13 cellular contexts compared by ENCODE assay signal in genomic region chr22:40383905-40384304, GRCh38. TPM values are rescaled to one million over a fixed set of nuclear protein-coding genes. Genes with fewer than 3 reads are reported as not detected.
DNase-seq lines count a peak whose midpoint lies in the region; ATAC-seq, FAIRE-seq and TF ChIP-seq lines count a peak whose summit lies in the region.
"Had no signal": no experiment of that assay in that cellular context is flagged by ENCODE, and none has a peak within 500 bp of the region (broad histone marks: within the 10 kb centered on the region; RNA-seq: fewer than 3 reads in every experiment).

No MANE protein-coding gene starts in this region.

- peak; percentile 20 for DNase-seq in AG09319 (ENCODE audit: extremely low read depth, low read depth)
- DNase-seq in GM12891 (ENCODE audit: insufficient read length, low spot score) = no peak
- no peak for DNase-seq in activated naive CD8-positive, alpha-beta T cell treated with anti-CD3 and anti-CD28 coated beads, Interleukin-2, amount 10 ng/mL, durations not matched to agents 7 days and 5 days
- peak; percentile 82 for DNase-seq in mesenchymal stem cell
- no peak for DNase-seq in AG08396 (ENCODE audit: low spot score)
- DNase-seq in NCI-H187 treated with DMSO at 0.1 percent for 48 hours (lab: John Stamatoyannopoulos, UW) = no peak
- DNase-seq in inferior parietal cortex (ENCODE audit: extremely low spot score) = no peak
- DNase-seq: activated CD8-positive, alpha-beta memory T cell treated with anti-CD3 and anti-CD28 coated beads, Interleukin-2, amount 50 U/mL, for 48 hours; DMS 273 treated with DMSO at 0.1 percent for 48 hours; NCI-H1417; tibial artery had no signal

- no peak overlapping the region for H2BK120ac ChIP-seq in mesenchymal stem cell (ENCODE audit: low read depth, low read length)

- H2BK5ac ChIP-seq in mesenchymal stem cell (ENCODE audit: low read depth, low read length, poor library complexity, severe bottlenecking) = no peak overlapping the region

- POLR2A ChIA-PET in activated naive CD8-positive, alpha-beta T cell treated with anti-CD3 and anti-CD28 coated beads, Interleukin-2, amount 10 ng/mL, durations not matched to agents 7 days and 5 days (lab: Charles Lee) = interaction anchor here (1.4 to 1.7 kb wide), 2 partner anchors 16 to 23 kb away, joined by 3 read pairs; no protein-coding TSS in a partner anchor

- no peak for TF ChIP-seq POLR2A in GM12891 (IDR thresholded peaks at IDR 0.05; ENCODE audit: low read depth, low read length)

- WGBS in mesenchymal stem cell = 56% methylated on average over 2 of the region's 3 CpGs

- H3K36me3 Mint-ChIP-seq in activated naive CD8-positive, alpha-beta T cell treated with anti-CD3 and anti-CD28 coated beads, Interleukin-2, amount 10 ng/mL, durations not matched to agents 7 days and 5 days = peaks cover 25% of the 10 kb centered on the region

- no peak overlapping the region for H2BK12ac ChIP-seq in mesenchymal stem cell (ENCODE audit: low read length in 2 of 2)

- no peaks in the 10 kb centered on the region for H3K27me3 ChIP-seq in mesenchymal stem cell (ENCODE audit: control insufficient read depth in 1 of 2, insufficient read depth in 1 of 2, low read length in 2 of 2)
- H3K27me3 ChIP-seq: tibial artery had no signal

- no peak overlapping the region for H4K91ac ChIP-seq in mesenchymal stem cell (ENCODE audit: low read length)

- no peaks in the 10 kb centered on the region for H3K27me3 Mint-ChIP-seq in activated naive CD8-positive, alpha-beta T cell treated with anti-CD3 and anti-CD28 coated beads, Interleukin-2, amount 10 ng/mL, durations not matched to agents 7 days and 5 days

- no peak for TF ChIP-seq CTCF in AG09319 (IDR thresholded peaks at IDR 0.05; ENCODE audit: low read depth, low read length)

- no peak overlapping the region for H2BK15ac ChIP-seq in mesenchymal stem cell (ENCODE audit: low read depth, poor library complexity, severe bottlenecking)

- no peaks in the 10 kb centered on the region for H3K9me3 Mint-ChIP-seq in activated naive CD8-positive, alpha-beta T cell treated with anti-CD3 and anti-CD28 coated beads, Interleukin-2, amount 10 ng/mL, durations not matched to agents 7 days and 5 days

- H3K23ac ChIP-seq in mesenchymal stem cell (ENCODE audit: low read length in 2 of 2) = no peak overlapping the region

- H3K4me1 Mint-ChIP-seq in activated naive CD8-positive, alpha-beta T cell treated with anti-CD3 and anti-CD28 coated beads, Interleukin-2, amount 10 ng/mL, durations not matched to agents 7 days and 5 days = peaks cover 43% of the 10 kb centered on the region

- H3K9me3 ChIP-seq in mesenchymal stem cell (ENCODE audit: control insufficient read depth, low read length) = no peaks in the 10 kb centered on the region
- H3K9me3 ChIP-seq: tibial artery had no signal

- peak overlapping the region; percentile 43 for H3K27ac Mint-ChIP-seq in activated naive CD8-positive, alpha-beta T cell treated with anti-CD3 and anti-CD28 coated beads, Interleukin-2, amount 10 ng/mL, durations not matched to agents 7 days and 5 days

- H3K9ac ChIP-seq in mesenchymal stem cell (ENCODE audit: low read length) = peak overlapping the region; percentile 76

- H3K4me3 ChIP-seq in mesenchymal stem cell (ENCODE audit: insufficient read depth in 1 of 2, low read depth in 1 of 2, low read length in 2 of 2) = no peak overlapping the region
- H3K4me3 ChIP-seq: tibial artery had no signal

- H3K4me3 Mint-ChIP-seq in activated naive CD8-positive, alpha-beta T cell treated with anti-CD3 and anti-CD28 coated beads, Interleukin-2, amount 10 ng/mL, durations not matched to agents 7 days and 5 days = no peak overlapping the region

- no peak overlapping the region for H3K18ac ChIP-seq in mesenchymal stem cell (ENCODE audit: low read depth in 1 of 2, low read length in 2 of 2)

- H4K8ac ChIP-seq in mesenchymal stem cell (ENCODE audit: low read length) = no peak overlapping the region

- H3K4ac ChIP-seq in mesenchymal stem cell (ENCODE audit: low read depth in 1 of 2, low read length in 2 of 2) = no peak overlapping the region

- H3K4me1 ChIP-seq in mesenchymal stem cell (ENCODE audit: control insufficient read depth, insufficient read depth, low read depth, low read length) = peaks cover 3% of the 10 kb centered on the region

- FAIRE-seq in GM12891 (lab: Jason Lieb, UNC) = peak; percentile 35
- FAIRE-seq: colon had no signal

- no peak overlapping the region for H3K27ac ChIP-seq in mesenchymal stem cell (ENCODE audit: low read length, poor library complexity, severe bottlenecking)
- H3K27ac ChIP-seq: tibial artery had no signal

- no peak overlapping the region for H3K14ac ChIP-seq in mesenchymal stem cell (ENCODE audit: low read length in 2 of 2)

- peaks cover 0 to 5% of the 10 kb centered on the region in 2 experiments for H3K36me3 ChIP-seq in mesenchymal stem cell (ENCODE audit: control insufficient read depth in 1 of 2, insufficient read depth in 2 of 2, low read depth in 1 of 2, low read length in 2 of 2)

- H2AK5ac ChIP-seq in mesenchymal stem cell (ENCODE audit: low read length, severe bottlenecking) = no peak overlapping the region

- H3K79me1 ChIP-seq in mesenchymal stem cell (replicated peaks; ENCODE audit: low read length, poor library complexity, severe bottlenecking) = peaks cover 41% of the 10 kb centered on the region

- no peak overlapping the region for H2AFZ ChIP-seq in mesenchymal stem cell (ENCODE audit: low read depth, low read length)

- no peak overlapping the region for H3K4me2 ChIP-seq in mesenchymal stem cell (ENCODE audit: low read length, poor library complexity, severe bottlenecking)

- ATAC-seq in activated naive CD8-positive, alpha-beta T cell treated with anti-CD3 and anti-CD28 coated beads, Interleukin-2, amount 10 ng/mL, durations not matched to agents 7 days and 5 days (ENCODE audit: low read depth) = no peak
- no peak for ATAC-seq in GM21390 (IDR thresholded peaks at IDR 0.05; ENCODE audit: unreplicated experiment)

TF ChIP-seq in GM12891, 5 proteins besides CTCF, POLR2A, EP300 and RAD21:
- no peak for TF ChIP-seq TAF1 (IDR thresholded peaks at IDR 0.05; ENCODE audit: low read depth, low read length)
- no peak for TF ChIP-seq POLR2AphosphoS5 (IDR thresholded peaks at IDR 0.05; ENCODE audit: low read depth, low read length)
- no peak for TF ChIP-seq PAX5 (IDR thresholded peaks at IDR 0.05; ENCODE audit: insufficient read depth, low read length, severe bottlenecking)
- TF ChIP-seq SPI1 (IDR thresholded peaks at IDR 0.05; ENCODE audit: low read depth, low read length) = no peak
- no peak for TF ChIP-seq POU2F2 (IDR thresholded peaks at IDR 0.05; ENCODE audit: low read depth, low read length)
TF ChIP-seq in GM12891: peak in this region for 0.

RNA-seq across cellular contexts. Expression of gene SGSM3, which starts 13.5 kb away (rescaled TPM):
- polyA plus RNA-seq in GM12891 (2012; ENCODE audit: low read depth, missing spikeins) = 48.9 TPM
- total RNA-seq in activated naive CD8-positive, alpha-beta T cell treated with anti-CD3 and anti-CD28 coated beads, Interleukin-2, amount 10 ng/mL, durations not matched to agents 7 days and 5 days = 100 to 1,000 TPM; 101 to 115 TPM
- polyA plus RNA-seq in mesenchymal stem cell (2013, experiment 1 of 2) = 38.5 TPM
- 36.6 TPM for polyA plus RNA-seq in mesenchymal stem cell (2013, experiment 2 of 2)

RNA-seq across cellular contexts. Expression of gene ADSL, which starts 37.6 kb away (rescaled TPM):
- 108 TPM for polyA plus RNA-seq in GM12891 (2012; ENCODE audit: low read depth, missing spikeins)
- 10 to 100 TPM; 83.6 to 93.9 TPM for total RNA-seq in activated naive CD8-positive, alpha-beta T cell treated with anti-CD3 and anti-CD28 coated beads, Interleukin-2, amount 10 ng/mL, durations not matched to agents 7 days and 5 days
- 69.3 TPM for polyA plus RNA-seq in mesenchymal stem cell (2013, experiment 1 of 2)
- polyA plus RNA-seq in mesenchymal stem cell (2013, experiment 2 of 2) = 69.1 TPM

Comparison
In these comparisons a context has a peak if more than half of its experiments do, and no peak if none do; other contexts are left out.
1. DNase-seq: peak in AG09319 (single experiment) and mesenchymal stem cell (single experiment); none in GM12891 (single experiment), activated naive CD8-positive, alpha-beta T cell treated with anti-CD3 and anti-CD28 coated beads, Interleukin-2, amount 10 ng/mL, durations not matched to agents 7 days and 5 days (single experiment), AG08396 (single experiment), NCI-H187 treated with DMSO at 0.1 percent for 48 hours (single experiment) and inferior parietal cortex (single experiment).